ENCODE assay signal across 1 cellular context in genomic region chr12:72273499-72273837, GRCh38.
TF ChIP-seq lines count a peak whose summit lies in the region.

No MANE protein-coding gene starts in this region.

TF ChIP-seq in liver, 16 proteins besides CTCF, POLR2A, EP300 and RAD21 (continued from another document):
- TF ChIP-seq ZBTB33 (IDR thresholded peaks at IDR 0.05) (no peak), REST (IDR thresholded peaks at IDR 0.05) (no peak), HNF4A (conservative IDR thresholded peaks at IDR 0.05) (no peak), FOXA1 (IDR thresholded peaks at IDR 0.05) (no peak), FOXA2 (IDR thresholded peaks at IDR 0.05) (no peak), SP1 (IDR thresholded peaks at IDR 0.05) (no peak), MAX (IDR thresholded peaks at IDR 0.05) (no peak), YY1 (IDR thresholded peaks at IDR 0.05) (no peak), GABPA (IDR thresholded peaks at IDR 0.05 in 1 of 2, conservative IDR thresholded peaks at IDR 0.05 in 1 of 2) (no peak), TAF1 (conservative IDR thresholded peaks at IDR 0.05) (no peak), EGR1 (IDR thresholded peaks at IDR 0.05; ENCODE audit: low read depth in 2 of 2) (no peak), HNF4G (IDR thresholded peaks at IDR 0.05) (no peak), JUND (IDR thresholded peaks at IDR 0.05) (no peak), NR2F2 (IDR thresholded peaks at IDR 0.05) (no peak)
